In the genomic region with DNA sequence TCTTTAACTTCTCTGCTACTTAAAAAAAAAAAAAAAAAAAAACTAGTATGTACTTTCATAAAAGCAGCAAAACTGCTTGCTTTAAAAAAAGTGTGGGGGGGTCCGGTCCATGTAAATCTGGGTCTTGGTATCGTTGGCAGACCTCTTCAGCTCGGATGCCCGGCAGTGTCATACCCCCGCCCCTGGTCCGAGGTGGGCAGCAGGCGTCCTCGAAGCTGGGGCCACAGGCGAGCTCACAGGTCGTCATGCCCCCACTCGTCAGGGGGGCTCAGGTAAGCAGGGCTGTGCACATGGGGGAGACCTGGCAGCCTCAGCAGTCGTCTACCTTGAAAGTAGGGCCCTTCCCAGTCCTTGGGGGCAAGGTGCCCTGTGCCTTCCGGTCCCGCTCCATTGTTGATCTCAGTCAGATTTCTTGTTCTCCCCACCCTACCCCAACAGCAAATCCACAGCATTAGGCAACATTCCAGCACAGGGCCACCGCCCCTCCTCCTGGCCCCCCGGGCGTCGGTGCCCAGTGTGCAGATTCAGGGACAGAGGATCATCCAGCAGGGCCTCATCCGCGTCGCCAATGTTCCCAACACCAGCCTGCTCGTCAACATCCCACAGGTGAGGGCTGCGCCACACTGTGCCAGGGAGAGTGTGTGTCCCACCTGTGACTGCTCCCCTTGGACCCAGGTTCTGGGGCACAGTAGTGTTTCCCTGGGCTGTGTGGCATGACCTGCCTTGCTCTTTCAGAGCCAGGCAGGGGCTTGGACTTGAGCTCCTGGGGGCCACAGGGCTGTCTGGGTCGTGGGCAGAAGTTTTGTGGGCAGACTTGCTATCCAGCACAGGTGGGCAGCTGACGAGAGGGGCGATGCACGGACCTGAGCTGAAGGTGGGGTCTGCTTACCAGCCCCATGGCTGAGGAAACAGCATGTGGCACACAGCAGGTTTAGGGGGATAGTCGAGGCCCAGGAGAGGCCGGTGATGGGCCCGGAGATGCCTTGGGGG, we compare ENCODE assay signal across 1 cellular context.
TF ChIP-seq lines count a peak whose summit lies in the region.

No MANE protein-coding gene starts in this region.

TF ChIP-seq in HepG2, 621 proteins besides CTCF, POLR2A, EP300 and RAD21:
- TF ChIP-seq RBM22 (optimal IDR thresholded peaks at IDR 0.05; ENCODE audit: low read length) (peak; percentile 29), ZNF382 (CRISPR knock-in tag; IDR thresholded peaks at IDR 0.05; ENCODE audit: borderline replicate concordance) (no peak), AGO2 (optimal IDR thresholded peaks at IDR 0.05; ENCODE audit: low read depth, low read length) (peak; percentile 72), RFX3 (CRISPR knock-in tag; IDR thresholded peaks at IDR 0.05) (no peak), TCF7 (IDR thresholded peaks at IDR 0.05; ENCODE audit: low read depth) (no peak), PPARG (CRISPR knock-in tag; conservative IDR thresholded peaks at IDR 0.05) (no peak), KAT7 (CRISPR knock-in tag; IDR thresholded peaks at IDR 0.05; ENCODE audit: borderline replicate concordance) (no peak)
- TF ChIP-seq, protein P1, sequence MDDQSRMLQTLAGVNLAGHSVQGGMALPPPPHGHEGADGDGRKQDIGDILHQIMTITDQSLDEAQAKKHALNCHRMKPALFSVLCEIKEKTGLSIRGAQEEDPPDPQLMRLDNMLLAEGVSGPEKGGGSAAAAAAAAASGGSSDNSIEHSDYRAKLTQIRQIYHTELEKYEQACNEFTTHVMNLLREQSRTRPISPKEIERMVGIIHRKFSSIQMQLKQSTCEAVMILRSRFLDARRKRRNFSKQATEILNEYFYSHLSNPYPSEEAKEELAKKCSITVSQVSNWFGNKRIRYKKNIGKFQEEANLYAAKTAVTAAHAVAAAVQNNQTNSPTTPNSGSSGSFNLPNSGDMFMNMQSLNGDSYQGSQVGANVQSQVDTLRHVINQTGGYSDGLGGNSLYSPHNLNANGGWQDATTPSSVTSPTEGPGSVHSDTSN (CRISPR knock-in tag; IDR thresholded peaks at IDR 0.05; ENCODE audit: borderline replicate concordance): no peak
